In genomic region chr6:3250278-3250677, GRCh38 we compare ENCODE assay signal across 1 cellular context.
A peak's percentile ranks its signal among the peaks of the same experiment; 100 is the strongest.
TF ChIP-seq lines count a peak whose summit lies in the region.

No MANE protein-coding gene starts in this region.

TF ChIP-seq in K562, 482 proteins besides CTCF, POLR2A, EP300 and RAD21:
- no peak for TF ChIP-seq MYBL2 (IDR thresholded peaks at IDR 0.05; ENCODE audit: low read depth)
- TF ChIP-seq MYBL2 (CRISPR knock-in tag; IDR thresholded peaks at IDR 0.05; ENCODE audit: borderline replicate concordance), result no peak
- no peak for TF ChIP-seq ZNF165 (CRISPR knock-in tag; IDR thresholded peaks at IDR 0.05; ENCODE audit: borderline replicate concordance)
- TF ChIP-seq ZBTB49 (CRISPR knock-in tag; IDR thresholded peaks at IDR 0.05; ENCODE audit: borderline replicate concordance), result no peak
- no peak for TF ChIP-seq SMARCE1 (IDR thresholded peaks at IDR 0.05)
- TF ChIP-seq, protein P1, sequence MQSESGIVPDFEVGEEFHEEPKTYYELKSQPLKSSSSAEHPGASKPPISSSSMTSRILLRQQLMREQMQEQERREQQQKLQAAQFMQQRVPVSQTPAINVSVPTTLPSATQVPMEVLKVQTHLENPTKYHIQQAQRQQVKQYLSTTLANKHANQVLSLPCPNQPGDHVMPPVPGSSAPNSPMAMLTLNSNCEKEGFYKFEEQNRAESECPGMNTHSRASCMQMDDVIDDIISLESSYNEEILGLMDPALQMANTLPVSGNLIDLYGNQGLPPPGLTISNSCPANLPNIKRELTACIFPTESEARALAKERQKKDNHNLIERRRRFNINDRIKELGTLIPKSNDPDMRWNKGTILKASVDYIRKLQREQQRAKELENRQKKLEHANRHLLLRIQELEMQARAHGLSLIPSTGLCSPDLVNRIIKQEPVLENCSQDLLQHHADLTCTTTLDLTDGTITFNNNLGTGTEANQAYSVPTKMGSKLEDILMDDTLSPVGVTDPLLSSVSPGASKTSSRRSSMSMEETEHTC (IDR thresholded peaks at IDR 0.05), result no peak
- no peak for TF ChIP-seq SNRNP70 (optimal IDR thresholded peaks at IDR 0.05; ENCODE audit: low read depth, low read length)
- no peak for TF ChIP-seq MYNN (IDR thresholded peaks at IDR 0.05)
- TF ChIP-seq MYNN (CRISPR knock-in tag; IDR thresholded peaks at IDR 0.05), result 0 out of 2 replicates have a peak, but pooled peaks have one; percentile 15
- TF ChIP-seq MECOM (CRISPR knock-in tag; IDR thresholded peaks at IDR 0.05), result no peak
